ENCODE assay signal across 27 cellular contexts in the genomic region with DNA sequence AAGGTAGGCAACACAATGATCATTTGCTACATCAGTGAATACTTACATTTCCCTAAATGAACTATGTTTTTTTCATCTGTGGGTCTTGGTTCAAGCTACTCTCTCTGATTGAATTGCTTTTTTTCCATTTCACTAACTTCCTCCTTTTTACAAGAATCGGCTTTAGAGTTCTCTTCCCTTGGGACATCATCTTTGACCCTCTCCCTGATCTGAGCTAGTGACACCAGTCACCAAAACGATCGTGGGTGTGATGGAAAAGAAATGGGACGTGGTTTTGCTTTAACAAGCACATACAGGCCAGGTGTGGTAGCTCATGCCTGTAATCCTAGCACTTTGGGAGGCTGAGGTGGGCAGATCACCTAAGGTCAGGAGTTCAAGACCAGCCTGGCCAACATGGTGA.
"Had no signal": no experiment of that assay in that cellular context is flagged by ENCODE, and none has a peak within 500 bp of the region (broad histone marks: within the 10 kb centered on the region; RNA-seq: fewer than 3 reads in every experiment).

No MANE protein-coding gene starts in this region.

- H3K36me3 ChIP-seq: brain microvascular endothelial cell, cardiac muscle cell had no signal

- DNase-seq: activated B cell treated with CpG ODN at 0.5 μM for 24 hours; activated CD4-positive, alpha-beta T cell treated with anti-CD3 and anti-CD28 coated beads for 1 hour; activated CD4-positive, alpha-beta T cell treated with anti-CD3 and anti-CD28 coated beads, Interleukin-2, amount 10 ng/mL, durations not matched to agents 24 days and 14 days; activated CD4-positive, alpha-beta T cell treated with anti-CD3 and anti-CD28 coated beads, Interleukin-2, amount 50 U/mL, for 48 hours; activated CD8-positive, alpha-beta memory T cell treated with anti-CD3 and anti-CD28 coated beads for 24 hours; activated gamma-delta T cell treated with Interleukin-2 at 50 U/mL for 16 hours; activated naive CD4-positive, alpha-beta T cell treated with anti-CD3 and anti-CD28 coated beads, Interleukin-2, amount 10 ng/mL, durations not matched to agents 7 days and 5 days; activated naive CD8-positive, alpha-beta T cell treated with anti-CD3 and anti-CD28 coated beads for 36 hours; activated T-cell treated with anti-CD3 and anti-CD28 coated beads, Interleukin-2, amount 50 U/mL, for 4 hours; brain microvascular endothelial cell; cerebellar nuclear complex; MM.1S; NCI-H1105; NCI-H1436 treated with DMSO at 0.1 percent for 48 hours; NCI-H187; NCI-H2081; NCI-H510A treated with DMSO at 0.1 percent for 48 hours; NCI-H69; NK-92 treated with Interleukin-12 subunit alpha and Interleukin-12 subunit beta, amount 100 ng/mL, for 24 hours; PC-3; SHP77 treated with DMSO at 0.1 percent for 48 hours; T-helper 17 cell; T-helper 9 cell had no signal

- H3K4me3 Mint-ChIP-seq: activated B cell treated with CpG ODN at 0.5 μM for 24 hours; activated CD4-positive, alpha-beta T cell treated with anti-CD3 and anti-CD28 coated beads, Interleukin-2, amount 10 ng/mL, durations not matched to agents 24 days and 14 days; activated naive CD4-positive, alpha-beta T cell treated with anti-CD3 and anti-CD28 coated beads, Interleukin-2, amount 10 ng/mL, durations not matched to agents 7 days and 5 days; activated naive CD8-positive, alpha-beta T cell treated with anti-CD3 and anti-CD28 coated beads for 36 hours; activated T-cell treated with anti-CD3 and anti-CD28 coated beads, Interleukin-2, amount 50 U/mL, for 4 hours; activated T-helper 17 cell treated with anti-CD3 and anti-CD28 coated beads, Interleukin-2, amount 50 U/mL, for 72 hours; T-helper 17 cell had no signal

- H3K4me1 Mint-ChIP-seq: activated B cell treated with CpG ODN at 0.5 μM for 24 hours; activated CD4-positive, alpha-beta T cell treated with anti-CD3 and anti-CD28 coated beads, Interleukin-2, amount 10 ng/mL, durations not matched to agents 24 days and 14 days; activated naive CD4-positive, alpha-beta T cell treated with anti-CD3 and anti-CD28 coated beads, Interleukin-2, amount 10 ng/mL, durations not matched to agents 7 days and 5 days; activated T-helper 17 cell treated with anti-CD3 and anti-CD28 coated beads, Interleukin-2, amount 50 U/mL, for 72 hours had no signal

- H3K27ac ChIP-seq: brain microvascular endothelial cell, cardiac muscle cell had no signal

- H3K27me3 Mint-ChIP-seq: activated B cell treated with CpG ODN at 0.5 μM for 24 hours; activated CD4-positive, alpha-beta T cell treated with anti-CD3 and anti-CD28 coated beads, Interleukin-2, amount 10 ng/mL, durations not matched to agents 24 days and 14 days; activated naive CD4-positive, alpha-beta T cell treated with anti-CD3 and anti-CD28 coated beads, Interleukin-2, amount 10 ng/mL, durations not matched to agents 7 days and 5 days; activated naive CD8-positive, alpha-beta T cell treated with anti-CD3 and anti-CD28 coated beads for 36 hours had no signal

- H3K36me3 Mint-ChIP-seq: activated naive CD4-positive, alpha-beta T cell treated with anti-CD3 and anti-CD28 coated beads, Interleukin-2, amount 10 ng/mL, durations not matched to agents 7 days and 5 days; activated naive CD8-positive, alpha-beta T cell treated with anti-CD3 and anti-CD28 coated beads for 36 hours had no signal

- H3K4me3 ChIP-seq: cardiac muscle cell had no signal

- H3K9me3 Mint-ChIP-seq: activated B cell treated with CpG ODN at 0.5 μM for 24 hours; activated CD4-positive, alpha-beta T cell treated with anti-CD3 and anti-CD28 coated beads, Interleukin-2, amount 10 ng/mL, durations not matched to agents 24 days and 14 days; activated naive CD4-positive, alpha-beta T cell treated with anti-CD3 and anti-CD28 coated beads, Interleukin-2, amount 10 ng/mL, durations not matched to agents 7 days and 5 days; activated naive CD8-positive, alpha-beta T cell treated with anti-CD3 and anti-CD28 coated beads for 36 hours; activated T-cell treated with anti-CD3 and anti-CD28 coated beads, Interleukin-2, amount 50 U/mL, for 4 hours; activated T-helper 17 cell treated with anti-CD3 and anti-CD28 coated beads, Interleukin-2, amount 50 U/mL, for 72 hours had no signal

- FAIRE-seq: RCC 7860, TTC549 had no signal

- H3K27me3 ChIP-seq: brain microvascular endothelial cell, cardiac muscle cell had no signal

- H3K27ac Mint-ChIP-seq: activated B cell treated with CpG ODN at 0.5 μM for 24 hours; activated CD4-positive, alpha-beta T cell treated with anti-CD3 and anti-CD28 coated beads, Interleukin-2, amount 10 ng/mL, durations not matched to agents 24 days and 14 days; activated naive CD4-positive, alpha-beta T cell treated with anti-CD3 and anti-CD28 coated beads, Interleukin-2, amount 10 ng/mL, durations not matched to agents 7 days and 5 days; activated naive CD8-positive, alpha-beta T cell treated with anti-CD3 and anti-CD28 coated beads for 36 hours; activated T-helper 17 cell treated with anti-CD3 and anti-CD28 coated beads, Interleukin-2, amount 50 U/mL, for 72 hours; T-helper 17 cell had no signal
